Comparison of ENCODE assay signal across 19 cellular contexts in the genomic region with DNA sequence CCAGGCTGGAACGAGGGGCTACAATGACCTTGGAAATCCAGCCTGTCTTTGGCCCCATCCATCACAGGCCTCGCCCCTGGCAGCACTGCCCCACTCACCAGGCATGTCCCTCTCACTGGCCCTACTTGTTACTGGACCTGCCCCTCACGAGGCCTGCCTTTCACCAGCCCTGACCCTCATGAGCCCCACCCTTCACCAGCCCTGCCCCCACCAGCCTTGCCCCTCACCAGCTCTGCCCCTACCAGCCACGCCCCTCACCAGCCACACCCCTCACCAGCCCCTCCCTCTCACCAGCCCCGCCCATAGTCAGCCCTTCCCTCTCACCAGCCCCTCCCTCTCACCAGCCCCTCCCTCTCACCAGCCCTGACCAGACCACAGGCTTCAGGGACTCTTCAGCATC. TPM values are rescaled to one million over a fixed set of nuclear protein-coding genes. Genes with fewer than 3 reads are reported as not detected.
A peak's percentile ranks its signal among the peaks of the same experiment; 100 is the strongest.
DNase-seq lines count a peak whose midpoint lies in the region; ATAC-seq and TF ChIP-seq lines count a peak whose summit lies in the region.
"Had no signal": no experiment of that assay in that cellular context is flagged by ENCODE, and none has a peak within 500 bp of the region (broad histone marks: within the 10 kb centered on the region; RNA-seq: fewer than 3 reads in every experiment).

No MANE protein-coding gene starts in this region.

- H3K27ac ChIP-seq in GM23338 (ENCODE audit: low read depth): no peak overlapping the region; the same call in 1 of the 2 replicates
- H3K27ac ChIP-seq in SK-N-SH (ENCODE audit: low read depth in 2 of 2, low read length in 1 of 2): no peak overlapping the region
- H3K27ac ChIP-seq: dorsolateral prefrontal cortex, esophagus muscularis mucosa, RWPE1, uterus had no signal

- H4K20me1 ChIP-seq in GM23338 (replicated peaks; ENCODE audit: insufficient read depth) (no peaks in the 10 kb centered on the region; the same call in 1 of the 2 replicates), SK-N-SH (ENCODE audit: insufficient read depth) (no peaks in the 10 kb centered on the region)

- ATAC-seq in GM23338: peak; percentile 89
- no peak for ATAC-seq in GM21515 (IDR thresholded peaks at IDR 0.05; ENCODE audit: unreplicated experiment)
- ATAC-seq: right cardiac atrium had no signal

- POLR2A ChIA-PET in SK-N-SH (lab: Yijun Ruan, JAX): no interaction called here

- H3K9me3 ChIP-seq in SK-N-SH: no peaks in the 10 kb centered on the region
- H3K9me3 ChIP-seq: esophagus muscularis mucosa, uterus had no signal

- H3K4me1 Mint-ChIP-seq in GM23338: peaks cover 18% of the 10 kb centered on the region
- no peaks in the 10 kb centered on the region for H3K4me1 Mint-ChIP-seq in endothelial cell (ENCODE audit: unreplicated experiment)
- H3K4me1 Mint-ChIP-seq: activated B cell treated with CpG ODN at 0.5 μM for 24 hours had no signal

- TF ChIP-seq CTCF in GM23338 (conservative IDR thresholded peaks at IDR 0.05; ENCODE audit: low read depth in 2 of 2) (no peak), SK-N-SH (IDR thresholded peaks at IDR 0.05) (no peak), endothelial cell (IDR thresholded peaks at IDR 0.05; ENCODE audit: unreplicated experiment) (no peak)

- H3K36me3 ChIP-seq in GM23338 (ENCODE audit: insufficient read depth) (no peaks in the 10 kb centered on the region), SK-N-SH (replicated peaks in 1 of 2; ENCODE audit: control insufficient read depth in 1 of 2, insufficient read depth in 2 of 2, low read length in 1 of 2) (no peaks in the 10 kb centered on the region)
- H3K36me3 ChIP-seq: esophagus muscularis mucosa, uterus had no signal

- no peak overlapping the region for H3K27ac Mint-ChIP-seq in GM23338
- no peak overlapping the region for H3K27ac Mint-ChIP-seq in endothelial cell (ENCODE audit: unreplicated experiment)
- H3K27ac Mint-ChIP-seq: activated B cell treated with CpG ODN at 0.5 μM for 24 hours; T-helper 1 cell treated with Interleukin-12 subunit alpha and Interleukin-12 subunit beta and Interleukin-4 antibody, amounts not matched to agents 30 μg/mL and 1 μg/mL, for 36 hours had no signal

- no peaks in the 10 kb centered on the region for H3K27me3 ChIP-seq in GM23338 (ENCODE audit: insufficient read depth)
- H3K27me3 ChIP-seq in SK-N-SH (ENCODE audit: insufficient read depth): peaks cover 44% of the 10 kb centered on the region
- H3K27me3 ChIP-seq: uterus had no signal

- TF ChIP-seq EP300 in SK-N-SH (IDR thresholded peaks at IDR 0.05; ENCODE audit: borderline replicate concordance in 1 of 2, low read depth in 1 of 2, low read length in 1 of 2): no peak

- H3F3A ChIP-seq in GM23338 (replicated peaks; ENCODE audit: low read depth): 0 out of 2 replicates have a peak, but pooled peaks cover 11% of the 10 kb centered on the region
- H3F3A ChIP-seq in SK-N-SH (replicated peaks; ENCODE audit: insufficient read depth): no peaks in the 10 kb centered on the region

- no peak for TF ChIP-seq RAD21 in SK-N-SH (IDR thresholded peaks at IDR 0.05; ENCODE audit: low read length)

- no peak overlapping the region for H3K4me3 ChIP-seq in GM23338
- H3K4me3 ChIP-seq in SK-N-SH (ENCODE audit: low read depth in 2 of 2, low read length in 1 of 2): no peak overlapping the region
- H3K4me3 ChIP-seq: dorsolateral prefrontal cortex, esophagus muscularis mucosa, uterus had no signal

- H3K9ac ChIP-seq in SK-N-SH: no peak overlapping the region

- no peak overlapping the region for H3K4me2 ChIP-seq in GM23338
- no peak overlapping the region for H3K4me2 ChIP-seq in SK-N-SH

- CTCF ChIA-PET in SK-N-SH (lab: Yijun Ruan, JAX): interaction anchor here (1.0 to 4.7 kb wide), 3 partner anchors 9 to 20 kb away, joined by 3 to 38 read pairs (median 3); no protein-coding TSS in a partner anchor

- H3K79me2 ChIP-seq in GM23338 (replicated peaks; ENCODE audit: insufficient read depth) (no peaks in the 10 kb centered on the region), SK-N-SH (ENCODE audit: insufficient read depth) (no peaks in the 10 kb centered on the region)

- H3K36me3 Mint-ChIP-seq in GM23338 (ENCODE audit: low read depth) (peaks cover 10% of the 10 kb centered on the region), endothelial cell (ENCODE audit: low read depth, unreplicated experiment) (no peaks in the 10 kb centered on the region)

- H3K9me2 ChIP-seq in GM23338 (ENCODE audit: insufficient read depth): no peaks in the 10 kb centered on the region
- H3K9me2 ChIP-seq in SK-N-SH: no peaks in the 10 kb centered on the region

- H3K27me3 Mint-ChIP-seq in GM23338 (ENCODE audit: insufficient read depth, low read depth, poor library complexity): peaks cover 6% of the 10 kb centered on the region
- no peaks in the 10 kb centered on the region for H3K27me3 Mint-ChIP-seq in endothelial cell (ENCODE audit: unreplicated experiment)

- no peaks in the 10 kb centered on the region for H3K9me3 Mint-ChIP-seq in GM23338
- H3K9me3 Mint-ChIP-seq in endothelial cell (ENCODE audit: unreplicated experiment): no peaks in the 10 kb centered on the region
- H3K9me3 Mint-ChIP-seq: activated B cell treated with CpG ODN at 0.5 μM for 24 hours; T-helper 1 cell treated with Interleukin-12 subunit alpha and Interleukin-12 subunit beta and Interleukin-4 antibody, amounts not matched to agents 30 μg/mL and 1 μg/mL, for 36 hours had no signal

- H2AFZ ChIP-seq in GM23338 (no peak overlapping the region), SK-N-SH (ENCODE audit: low read depth) (no peak overlapping the region)

- WGBS in SK-N-SH (ENCODE audit: low lambda C conversion rate): 43% methylated on average over 4 of the region's 5 CpGs

- no peaks in the 10 kb centered on the region; the same call in 1 of the 2 replicates for H3K4me1 ChIP-seq in GM23338 (ENCODE audit: insufficient read depth)
- H3K4me1 ChIP-seq in SK-N-SH (ENCODE audit: control insufficient read depth in 1 of 2, insufficient read depth in 2 of 2, low read depth in 1 of 2, low read length in 1 of 2): no peaks in the 10 kb centered on the region
- H3K4me1 ChIP-seq: esophagus muscularis mucosa, uterus had no signal

- peak; percentile 8 for DNase-seq in AG20443 (ENCODE audit: low spot score)
- peak; percentile 89 for DNase-seq in GM23338 (ENCODE audit: low spot score)
- DNase-seq in SK-N-SH: peak; percentile 62
- peak; percentile 83 for DNase-seq in iPS-NIHi7 (ENCODE audit: extremely low spot score)
- no peak for DNase-seq in endothelial cell (ENCODE audit: low spot score)
- DNase-seq in SKM-1 (lab: John Stamatoyannopoulos, UW; ENCODE audit: unreplicated experiment): no peak
- DNase-seq in NCI-H774 (lab: John Stamatoyannopoulos, UW): no peak
- DNase-seq: activated B cell treated with CpG ODN at 0.5 μM for 24 hours; dorsolateral prefrontal cortex; NCI-H2227 treated with DMSO at 0.1 percent for 48 hours; NK-92 treated with Interleukin-12 subunit alpha and Interleukin-12 subunit beta, amount 100 ng/mL, for 24 hours; right cardiac atrium; uterus had no signal

- H3K4me3 Mint-ChIP-seq in GM23338 (no peak overlapping the region), endothelial cell (ENCODE audit: unreplicated experiment) (no peak overlapping the region)
- H3K4me3 Mint-ChIP-seq: activated B cell treated with CpG ODN at 0.5 μM for 24 hours; T-helper 1 cell treated with Interleukin-12 subunit alpha and Interleukin-12 subunit beta and Interleukin-4 antibody, amounts not matched to agents 30 μg/mL and 1 μg/mL, for 36 hours had no signal

TF ChIP-seq in GM23338, 12 proteins besides CTCF, POLR2A, EP300 and RAD21 (continues in another document):
- TF ChIP-seq POLR2AphosphoS5 (IDR thresholded peaks at IDR 0.05; ENCODE audit: low read depth) (no peak), EZH2phosphoT487 (IDR thresholded peaks at IDR 0.05; ENCODE audit: unreplicated experiment) (no peak)

TF ChIP-seq in SK-N-SH, 30 proteins besides CTCF, POLR2A, EP300 and RAD21:
- TF ChIP-seq JUND (IDR thresholded peaks at IDR 0.05): no peak
- TF ChIP-seq NRF1 (IDR thresholded peaks at IDR 0.05; ENCODE audit: low read depth, low read length): no peak
- no peak for TF ChIP-seq SMC3 (IDR thresholded peaks at IDR 0.05; ENCODE audit: low read depth, low read length)
- no peak for TF ChIP-seq MEF2A (IDR thresholded peaks at IDR 0.05; ENCODE audit: borderline replicate concordance, low read depth)

RNA-seq across cellular contexts. Expression of a gene that starts 57.8 kb away (rescaled TPM):
- total RNA-seq in GM23338 (2014; rRNA removed; shearing (Covaris generic)): 51.7 and 55.0 TPM in 2 replicates
- polyA plus RNA-seq in GM23338 (2016; fragmentation: Nextera tagmentation; extraction: Ambion mirVana): 17.8 and 20.6 TPM in 2 replicates
- 0.05 and 0.06 TPM in 2 replicates for polyA plus RNA-seq in SK-N-SH (2012; rRNA removed)
- polyA plus RNA-seq in SK-N-SH (2012; cell fraction: cytosol; rRNA removed): 0.04 and 0.05 TPM in 2 replicates
- 0.13 and 0.47 TPM in 2 replicates for polyA plus RNA-seq in SK-N-SH (2012; cell fraction: nucleus; rRNA removed)
- total RNA-seq in endothelial cell (ENCODE audit: unreplicated experiment): 6.1 TPM
- total RNA-seq: activated B cell treated with CpG ODN at 0.5 μM for 24 hours, cardiac septum, esophagus muscularis mucosa, glomerular endothelial cell had no signal

Comparison
In these comparisons a context has a peak if more than half of its experiments do, and no peak if none do; other contexts are left out.
1. DNase-seq: peak in AG20443 (single experiment), GM23338 (single experiment), SK-N-SH (single experiment) and iPS-NIHi7 (single experiment); none in endothelial cell (single experiment), SKM-1 (single experiment) and NCI-H774 (single experiment).